1 cellular context compared by ENCODE assay signal in the genomic region with DNA sequence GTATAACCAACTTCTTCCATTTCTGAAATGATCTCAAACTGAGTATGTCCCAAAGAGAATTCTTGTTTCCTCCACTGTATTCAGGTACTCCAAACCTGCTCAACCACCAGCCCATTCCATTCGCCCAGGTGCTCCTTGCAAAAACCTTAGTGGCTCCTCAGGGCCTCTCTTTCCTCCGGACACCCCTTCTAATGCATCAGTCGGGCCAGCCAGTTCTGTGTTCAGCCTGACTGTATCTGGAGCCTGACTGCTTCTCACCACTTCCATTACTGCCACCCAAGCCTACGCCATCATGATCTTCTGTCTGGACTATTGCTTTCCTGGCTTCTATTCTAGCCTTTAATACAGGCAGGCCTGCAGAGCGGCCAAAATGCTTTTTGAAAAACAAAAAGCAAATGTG.
TF ChIP-seq lines count a peak whose summit lies in the region.

No MANE protein-coding gene starts in this region.

TF ChIP-seq in endothelial cell of umbilical vein, 7 proteins besides CTCF, POLR2A, EP300 and RAD21:
- TF ChIP-seq, protein P1, sequence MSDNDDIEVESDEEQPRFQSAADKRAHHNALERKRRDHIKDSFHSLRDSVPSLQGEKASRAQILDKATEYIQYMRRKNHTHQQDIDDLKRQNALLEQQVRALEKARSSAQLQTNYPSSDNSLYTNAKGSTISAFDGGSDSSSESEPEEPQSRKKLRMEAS (IDR thresholded peaks at IDR 0.05; ENCODE audit: insufficient read depth, insufficient read length): no peak
- TF ChIP-seq GATA2 (IDR thresholded peaks at IDR 0.05; ENCODE audit: insufficient read depth, insufficient read length, low read depth, low read length) (no peak), EZH2 (IDR thresholded peaks at IDR 0.05; ENCODE audit: borderline replicate concordance, low read depth, low read length, severe bottlenecking) (no peak)
